Comparison of ENCODE assay signal across 18 cellular contexts in genomic region chr4:38733663-38734062, GRCh38. TPM values are rescaled to one million over a fixed set of nuclear protein-coding genes. Genes with fewer than 3 reads are reported as not detected.
DNase-seq lines count a peak whose midpoint lies in the region; ATAC-seq and TF ChIP-seq lines count a peak whose summit lies in the region.
"Had no signal": no experiment of that assay in that cellular context is flagged by ENCODE, and none has a peak within 500 bp of the region (broad histone marks: within the 10 kb centered on the region; RNA-seq: fewer than 3 reads in every experiment).

No MANE protein-coding gene starts in this region.

- H4K8ac ChIP-seq in H9 (replicated peaks; ENCODE audit: insufficient read length, low read depth, low read length) = peak overlapping the region; percentile 30

- H2BK5ac ChIP-seq in H9 (ENCODE audit: insufficient read length, low read length) = no peak overlapping the region

- H3K18ac ChIP-seq in H9 (ENCODE audit: insufficient read length, low read depth, low read length) = no peak overlapping the region

- H3K27ac ChIP-seq in H9 (ENCODE audit: insufficient read length, low read depth, low read length) (no peak overlapping the region), neural progenitor cell (no peak overlapping the region), Karpas-422 (ENCODE audit: low read length) (no peak overlapping the region)
- H3K27ac ChIP-seq: 22Rv1, BLaER1 had no signal

- WGBS in H9 (ENCODE audit: extremely low coverage, insufficient read length, low lambda C conversion rate) = no CpG with 5 or more reads among the region's 2 CpGs

- peaks cover 31% of the 10 kb centered on the region for H3K27me3 Mint-ChIP-seq in T-helper 1 cell treated with Interleukin-12 subunit alpha and Interleukin-12 subunit beta and Interleukin-4 antibody, amounts not matched to agents 30 μg/mL and 1 μg/mL, for 36 hours (ENCODE audit: low read depth)
- no peaks in the 10 kb centered on the region for H3K27me3 Mint-ChIP-seq in H9 (ENCODE audit: low read depth)
- peaks cover 0 to 8% of the 10 kb centered on the region in 2 donors for H3K27me3 Mint-ChIP-seq in effector memory CD8-positive, alpha-beta T cell
- peaks cover 11% of the 10 kb centered on the region for H3K27me3 Mint-ChIP-seq in neural progenitor cell (ENCODE audit: insufficient read depth, low read depth)

- H3K4me3 Mint-ChIP-seq in T-helper 1 cell treated with Interleukin-12 subunit alpha and Interleukin-12 subunit beta and Interleukin-4 antibody, amounts not matched to agents 30 μg/mL and 1 μg/mL, for 36 hours = no peak overlapping the region
- no peak overlapping the region; a peak in 2 of 5 replicates for H3K4me3 Mint-ChIP-seq in H9
- H3K4me3 Mint-ChIP-seq in effector memory CD8-positive, alpha-beta T cell = peak overlapping the region in 1 of 2 donors; percentile 46
- H3K4me3 Mint-ChIP-seq in neural progenitor cell = peak overlapping the region; percentile 71

- no peak overlapping the region for H2BK12ac ChIP-seq in H9 (ENCODE audit: insufficient read length, low read depth, low read length)

- H3K4ac ChIP-seq in H9 (ENCODE audit: low read depth, low read length) = no peak overlapping the region

- TF ChIP-seq CTCF in H9 (conservative IDR thresholded peaks at IDR 0.05) = no peak
- TF ChIP-seq CTCF in neural progenitor cell (IDR thresholded peaks at IDR 0.05) = no peak

- no peak overlapping the region for H3K56ac ChIP-seq in H9 (ENCODE audit: insufficient read length, low read depth, low read length)

- peak overlapping the region; percentile 88 for H3K27ac Mint-ChIP-seq in T-helper 1 cell treated with Interleukin-12 subunit alpha and Interleukin-12 subunit beta and Interleukin-4 antibody, amounts not matched to agents 30 μg/mL and 1 μg/mL, for 36 hours
- H3K27ac Mint-ChIP-seq in H9 = no peak overlapping the region; a peak in 1 of 7 replicates
- H3K27ac Mint-ChIP-seq in effector memory CD8-positive, alpha-beta T cell = peak overlapping the region; percentile 35 to 92
- peak overlapping the region; percentile 34 for H3K27ac Mint-ChIP-seq in neural progenitor cell

- peaks cover 11% of the 10 kb centered on the region for H3K4me1 Mint-ChIP-seq in T-helper 1 cell treated with Interleukin-12 subunit alpha and Interleukin-12 subunit beta and Interleukin-4 antibody, amounts not matched to agents 30 μg/mL and 1 μg/mL, for 36 hours (ENCODE audit: low read depth)
- peaks cover 6% of the 10 kb centered on the region in 2 experiments for H3K4me1 Mint-ChIP-seq in H9
- peaks cover 14 to 17% of the 10 kb centered on the region in 2 donors for H3K4me1 Mint-ChIP-seq in effector memory CD8-positive, alpha-beta T cell (ENCODE audit: low read depth in 2 of 2)
- peaks cover 12% of the 10 kb centered on the region for H3K4me1 Mint-ChIP-seq in neural progenitor cell

- H2AK5ac ChIP-seq in H9 (ENCODE audit: insufficient read length, low read length) = no peak overlapping the region

- H3K4me1 ChIP-seq in H9 (ENCODE audit: insufficient read depth, low read length) (no peaks in the 10 kb centered on the region; the same call in 1 of the 2 replicates), neural progenitor cell (no peaks in the 10 kb centered on the region), Karpas-422 (ENCODE audit: low read length) (no peaks in the 10 kb centered on the region)

- no peak overlapping the region for H2BK120ac ChIP-seq in H9 (ENCODE audit: low read depth, low read length, poor library complexity, severe bottlenecking)

- no peak overlapping the region for H3T11ph ChIP-seq in H9 (ENCODE audit: low read length)

- no peak for ATAC-seq in effector memory CD8-positive, alpha-beta T cell (replicated peaks)
- ATAC-seq in HG03045 (IDR thresholded peaks at IDR 0.05; ENCODE audit: unreplicated experiment) = no peak

- no peak overlapping the region for H3K23ac ChIP-seq in H9 (ENCODE audit: insufficient read length, low read depth, low read length)

- H3K36me3 Mint-ChIP-seq in T-helper 1 cell treated with Interleukin-12 subunit alpha and Interleukin-12 subunit beta and Interleukin-4 antibody, amounts not matched to agents 30 μg/mL and 1 μg/mL, for 36 hours (ENCODE audit: low read depth) = peaks cover 12% of the 10 kb centered on the region
- peaks cover 5 to 14% (median 12%) of the 10 kb centered on the region in 3 experiments; a peak in 5 of 7 replicates for H3K36me3 Mint-ChIP-seq in H9 (ENCODE audit: insufficient read depth in 1 of 3, low read depth in 3 of 3)
- H3K36me3 Mint-ChIP-seq in effector memory CD8-positive, alpha-beta T cell (ENCODE audit: insufficient read depth) = peaks cover 21% of the 10 kb centered on the region
- H3K36me3 Mint-ChIP-seq in neural progenitor cell = peaks cover 8% of the 10 kb centered on the region

- H2BK20ac ChIP-seq in H9 (ENCODE audit: low read depth, low read length, poor library complexity, severe bottlenecking) = no peak overlapping the region

- no peak overlapping the region for H3K4me2 ChIP-seq in H9 (ENCODE audit: insufficient read depth, insufficient read length, low read length)
- H3K4me2 ChIP-seq in neural progenitor cell = no peak overlapping the region
- no peak overlapping the region for H3K4me2 ChIP-seq in Karpas-422 (ENCODE audit: low read depth, low read length, poor library complexity, severe bottlenecking)
- H3K4me2 ChIP-seq: BLaER1 had no signal

- H4K20me1 ChIP-seq in H9 (ENCODE audit: control insufficient read depth, insufficient read depth, insufficient read length) (peaks cover 2% of the 10 kb centered on the region), neural progenitor cell (ENCODE audit: low read depth) (no peaks in the 10 kb centered on the region), Karpas-422 (ENCODE audit: insufficient read depth, low read depth, low read length) (no peaks in the 10 kb centered on the region)
- H4K20me1 ChIP-seq: BLaER1 had no signal

- H3K9me3 ChIP-seq in H9 (ENCODE audit: control insufficient read depth, low read depth, low read length) (no peaks in the 10 kb centered on the region), neural progenitor cell (ENCODE audit: low read depth) (no peaks in the 10 kb centered on the region), Karpas-422 (ENCODE audit: low read length) (peaks cover 5% of the 10 kb centered on the region; the same call in 1 of the 2 replicates)

- no peak overlapping the region for H2AFZ ChIP-seq in H9 (ENCODE audit: low read length)
- H2AFZ ChIP-seq in neural progenitor cell (replicated peaks) = no peak overlapping the region
- no peak overlapping the region for H2AFZ ChIP-seq in Karpas-422 (ENCODE audit: low read length)

- no peak overlapping the region for H4K91ac ChIP-seq in H9 (ENCODE audit: insufficient read length, low read depth, low read length)

- H2BK15ac ChIP-seq in H9 (ENCODE audit: low read depth, low read length) = no peak overlapping the region

- no peak overlapping the region for H3K9ac ChIP-seq in H9 (ENCODE audit: extremely low read depth, insufficient read length, low read length)
- H3K9ac ChIP-seq in neural progenitor cell = no peak overlapping the region
- no peak overlapping the region for H3K9ac ChIP-seq in Karpas-422 (ENCODE audit: low read length)
- H3K9ac ChIP-seq: BLaER1 had no signal

- H3K27me3 ChIP-seq in H9 (ENCODE audit: insufficient read depth, low read length) (no peaks in the 10 kb centered on the region), neural progenitor cell (no peaks in the 10 kb centered on the region), Karpas-422 (ENCODE audit: low read length) (no peaks in the 10 kb centered on the region)
- H3K27me3 ChIP-seq: BLaER1 had no signal

- H3K36me3 ChIP-seq in neural progenitor cell (no peaks in the 10 kb centered on the region), Karpas-422 (ENCODE audit: insufficient read depth, low read length) (no peaks in the 10 kb centered on the region)
- H3K36me3 ChIP-seq: BLaER1 had no signal

- H3K4me3 ChIP-seq in neural progenitor cell (no peak overlapping the region), Karpas-422 (ENCODE audit: low read length) (no peak overlapping the region)
- H3K4me3 ChIP-seq: BLaER1 had no signal

- H3K79me1 ChIP-seq in H9 (ENCODE audit: insufficient read depth, low read depth, low read length, poor library complexity, severe bottlenecking) = no peaks in the 10 kb centered on the region

- no peaks in the 10 kb centered on the region for H3K9me2 ChIP-seq in Karpas-422 (replicated peaks; ENCODE audit: insufficient read depth, low read length)

- H4K5ac ChIP-seq in H9 (ENCODE audit: insufficient read length, low read depth, low read length) = no peak overlapping the region

- DNase-seq in T-helper 1 cell (no peak), H9 (no peak), neural progenitor cell (ENCODE audit: low spot score) (no peak), Karpas-422 (no peak), NCI-H2227 treated with DMSO at 0.1 percent for 48 hours (lab: John Stamatoyannopoulos, UW) (no peak)
- peak in 1 of 3 experiments; percentile 3 for DNase-seq in effector memory CD8-positive, alpha-beta T cell
- DNase-seq: CD8-positive, alpha-beta memory T cell; GF-D8; GOT3; MV-4-11; NCI-H1417 treated with DMSO at 0.1 percent for 48 hours; NCI-H2029 treated with DMSO at 0.1 percent for 48 hours; NCI-H524 had no signal

- H3K79me2 ChIP-seq in H9 (ENCODE audit: insufficient read depth, low read length) (no peaks in the 10 kb centered on the region), neural progenitor cell (ENCODE audit: low read depth) (no peaks in the 10 kb centered on the region), Karpas-422 (ENCODE audit: low read length) (no peaks in the 10 kb centered on the region)

- no peak overlapping the region for H3K14ac ChIP-seq in H9 (ENCODE audit: insufficient read depth, low read length)

- peaks cover 20% of the 10 kb centered on the region for H3K9me3 Mint-ChIP-seq in T-helper 1 cell treated with Interleukin-12 subunit alpha and Interleukin-12 subunit beta and Interleukin-4 antibody, amounts not matched to agents 30 μg/mL and 1 μg/mL, for 36 hours
- H3K9me3 Mint-ChIP-seq in H9 = peaks cover 14 to 17% of the 10 kb centered on the region in 2 experiments
- H3K9me3 Mint-ChIP-seq in effector memory CD8-positive, alpha-beta T cell = peaks cover 9 to 16% of the 10 kb centered on the region in 2 donors
- peaks cover 15% of the 10 kb centered on the region for H3K9me3 Mint-ChIP-seq in neural progenitor cell

- no peaks in the 10 kb centered on the region for H3F3A ChIP-seq in neural progenitor cell (ENCODE audit: low read depth)

- H3K23me2 ChIP-seq in H9 (ENCODE audit: insufficient read length, low read depth, low read length, poor library complexity, severe bottlenecking) = no peaks in the 10 kb centered on the region

RNA-seq across cellular contexts. Expression of gene TLR10, which starts 49.1 kb away (rescaled TPM):
- total RNA-seq in H9 (2021) = not detected in 2 replicates
- total RNA-seq in neural progenitor cell (ENCODE audit: low replicate concordance) = not detected in 2 replicates
- total RNA-seq in Karpas-422 (2014; rRNA removed; shearing (Covaris generic); ENCODE audit: low replicate concordance) = 48.5 and 142 TPM in 2 replicates
- total RNA-seq: CD8-positive, alpha-beta memory T cell; RPMI7951 had no signal

Comparison
In these comparisons a context has a peak if more than half of its experiments do, and no peak if none do; other contexts are left out.
1. H3K27ac Mint-ChIP-seq: peak in T-helper 1 cell treated with Interleukin-12 subunit alpha and Interleukin-12 subunit beta and Interleukin-4 antibody, amounts not matched to agents 30 μg/mL and 1 μg/mL, for 36 hours (single experiment), effector memory CD8-positive, alpha-beta T cell (2 of 2) and neural progenitor cell (single experiment); none in H9 (0 of 3).
2. RNA of gene TLR10, which starts 49.1 kb away (total RNA-seq): 48.5 to 142 TPM in Karpas-422; not detected in H9 and not detected in neural progenitor cell; every median in the first group is over 10 times any median in the second.